8 cellular contexts compared by ENCODE assay signal in genomic region chr6:149648148-149649145, GRCh38. TPM values are rescaled to one million over a fixed set of nuclear protein-coding genes. Genes with fewer than 3 reads are reported as not detected.
DNase-seq lines count a peak whose midpoint lies in the region; ATAC-seq and TF ChIP-seq lines count a peak whose summit lies in the region.

TSS of gene KATNA1 (minus strand) at chr6:149648714. CDS start at chr6:149638547, 10,167 bp downstream.

- no peaks in the 10 kb centered on the region for H3K9me3 Mint-ChIP-seq in activated T-cell treated with anti-CD3 and anti-CD28 coated beads, Interleukin-2, amount 50 U/mL, for 4 hours

- POLR2A ChIA-PET in PC-9 (lab: Charles Lee; ENCODE audit: unreplicated experiment): no interaction called here

- H3K36me3 Mint-ChIP-seq in activated T-cell treated with anti-CD3 and anti-CD28 coated beads, Interleukin-2, amount 50 U/mL, for 4 hours (ENCODE audit: insufficient read depth): no peaks in the 10 kb centered on the region

- H3K27me3 ChIP-seq in PC-9 (ENCODE audit: insufficient read depth, low read depth) (no peaks in the 10 kb centered on the region), muscle layer of colon (ENCODE audit: control insufficient read depth in 1 of 2, insufficient read depth in 2 of 2, low read length in 2 of 2) (no peaks in the 10 kb centered on the region)

- H2AFZ ChIP-seq in PC-9: peak within 1 kb of the TSS; percentile 98

- peak within 1 kb of the TSS; percentile 71 for H3K9ac ChIP-seq in muscle layer of colon (ENCODE audit: low read length)

- ATAC-seq in GM21723 (IDR thresholded peaks at IDR 0.05; ENCODE audit: unreplicated experiment) (peak; percentile 84), esophagus mucosa (peak; percentile 97)
- peak; percentile 97 for ATAC-seq in activated T-cell treated with anti-CD3 and anti-CD28 coated beads, Interleukin-2, amount 50 U/mL, for 4 hours

- TSS peak; percentile 79 for BruUV-seq in PC-9 (replicated peaks; lab: Mats Ljungman, UMichigan)

- H3F3A ChIP-seq in PC-9 (ENCODE audit: insufficient read depth, low read depth): peaks cover 20% of the 10 kb centered on the region; the same call in 1 of the 2 replicates

- no peak for TF ChIP-seq CTCF in PC-9 (conservative IDR thresholded peaks at IDR 0.05)

- H3K27me3 Mint-ChIP-seq in activated T-cell treated with anti-CD3 and anti-CD28 coated beads, Interleukin-2, amount 50 U/mL, for 4 hours (ENCODE audit: low read depth): no peaks in the 10 kb centered on the region

- peak within 1 kb of the TSS; percentile 91 for H3K4me2 ChIP-seq in PC-9

- peaks cover 20% of the 10 kb centered on the region for H3K4me1 ChIP-seq in PC-9 (replicated peaks; ENCODE audit: insufficient read depth)
- H3K4me1 ChIP-seq in muscle layer of colon (ENCODE audit: insufficient read depth, low read length): peaks cover 14% of the 10 kb centered on the region

- in situ Hi-C loops in KBM-7 (cut with MboI; ENCODE audit: low pct_unique_long_range_greater_than_20kb, low sequenced_read_pairs): no loop called here

- no peaks in the 10 kb centered on the region for H3K9me2 ChIP-seq in PC-9 (ENCODE audit: insufficient read depth)

- no peaks in the 10 kb centered on the region for H3K36me3 ChIP-seq in PC-9 (ENCODE audit: low read depth)
- H3K36me3 ChIP-seq in muscle layer of colon (ENCODE audit: insufficient read depth, low read length): no peaks in the 10 kb centered on the region

- intact Hi-C loops in PC-9 (cut with micrococcal nuclease; ENCODE audit: unreplicated experiment): loop anchor here (1.0 to 5.0 kb wide), 2 partner anchors 81 to 102 kb away; partner anchors contain the start of genes GINM1 and PPIL4

- H3K4me3 ChIP-seq in PC-9: peak within 1 kb of the TSS; percentile 81
- peak within 1 kb of the TSS; percentile 80 to 93 for H3K4me3 ChIP-seq in muscle layer of colon (ENCODE audit: low read depth in 1 of 2, low read length in 2 of 2)

- peaks cover 28% of the 10 kb centered on the region for H3K4me1 Mint-ChIP-seq in activated T-cell treated with anti-CD3 and anti-CD28 coated beads, Interleukin-2, amount 50 U/mL, for 4 hours (ENCODE audit: low read depth)

- peak within 1 kb of the TSS; percentile 67 for H3K27ac ChIP-seq in PC-9
- peak within 1 kb of the TSS; percentile 74 for H3K27ac ChIP-seq in muscle layer of colon (ENCODE audit: low read depth, low read length)

- peak within 1 kb of the TSS; percentile 93 for H3K4me3 Mint-ChIP-seq in activated T-cell treated with anti-CD3 and anti-CD28 coated beads, Interleukin-2, amount 50 U/mL, for 4 hours

- H3K79me2 ChIP-seq in PC-9 (ENCODE audit: low read depth): peaks cover 41% of the 10 kb centered on the region

- CTCF ChIA-PET in PC-9 (lab: Charles Lee): no interaction called here

- H4K20me1 ChIP-seq in PC-9 (ENCODE audit: insufficient read depth): no peaks in the 10 kb centered on the region

- no peaks in the 10 kb centered on the region for H3K9me3 ChIP-seq in PC-9 (ENCODE audit: insufficient read depth, low read depth)
- H3K9me3 ChIP-seq in muscle layer of colon (ENCODE audit: low read length): no peaks in the 10 kb centered on the region

- peak; percentile 83 for DNase-seq in DMS53 treated with DMSO at 0.1 percent for 48 hours (lab: John Stamatoyannopoulos, UW; ENCODE audit: unreplicated experiment)
- peak; percentile 90 for DNase-seq in KBM-7
- DNase-seq in PC-9: peak; percentile 79 to 90
- DNase-seq in activated T-cell treated with anti-CD3 and anti-CD28 coated beads, Interleukin-2, amount 50 U/mL, for 4 hours: peak; percentile 83
- DNase-seq in stimulated activated CD8-positive, alpha-beta memory T cell treated with anti-CD3 and anti-CD28 coated beads, Interleukin-7, amount 100 ng/mL, for 1 hour (ENCODE audit: low read depth in 2 of 2): peak; percentile 67 to 73

RNA-seq across cellular contexts. Expression of gene KATNA1, which starts in this region (rescaled TPM):
- total RNA-seq in PC-9 (2021) (12.4 and 16.1 TPM in 2 replicates), esophagus mucosa (13.5 TPM)
- total RNA-seq in activated T-cell treated with anti-CD3 and anti-CD28 coated beads, Interleukin-2, amount 50 U/mL, for 4 hours: 10 to 100 TPM; 16.6 to 18.4 (median 17.0) TPM

Comparison
In these comparisons a context has a peak if more than half of its experiments do, and no peak if none do; other contexts are left out.
1. Peak in every context shown above with its lines: DNase-seq, ATAC-seq, H3K4me3 ChIP-seq and H3K27ac ChIP-seq.